Comparison of ENCODE assay signal across 9 cellular contexts in genomic region chr15:31364301-31365031, GRCh38. TPM values are rescaled to one million over a fixed set of nuclear protein-coding genes. Genes with fewer than 3 reads are reported as not detected.
A peak's percentile ranks its signal among the peaks of the same experiment; 100 is the strongest.
DNase-seq lines count a peak whose midpoint lies in the region; ATAC-seq, FAIRE-seq and TF ChIP-seq lines count a peak whose summit lies in the region.
"Had no signal": no experiment of that assay in that cellular context is flagged by ENCODE, and none has a peak within 500 bp of the region (broad histone marks: within the 10 kb centered on the region; RNA-seq: fewer than 3 reads in every experiment).

No MANE protein-coding gene starts in this region.

- no peak overlapping the region for H2AFZ ChIP-seq in HepG2 (ENCODE audit: low read length)

- intact Hi-C loops in HepG2 (cut with micrococcal nuclease; ENCODE audit: unreplicated experiment), result no loop called here
- intact Hi-C loops in left lung (cut with DNase I), result no loop called here
- intact Hi-C loops in upper lobe of right lung (cut with DNase I), result no loop called here

- 56% methylated on average over 10 of the region's 10 CpGs for WGBS in liver
- WGBS in HepG2 (ENCODE audit: low lambda C conversion rate), result 88% methylated on average over 4 of the region's 10 CpGs

- peaks cover 3% of the 10 kb centered on the region for H3K9me3 Mint-ChIP-seq in activated naive CD8-positive, alpha-beta T cell treated with anti-CD3 and anti-CD28 coated beads for 36 hours
- peaks cover 5% of the 10 kb centered on the region for H3K9me3 Mint-ChIP-seq in osteocyte (ENCODE audit: unreplicated experiment)

- BruUV-seq in HepG2 (replicated peaks; lab: Mats Ljungman, UMichigan), result no TSS peak

- POLR2A ChIA-PET in HepG2 (lab: Yijun Ruan, JAX), result no interaction called here

- H3K27ac ChIP-seq in liver (ENCODE audit: low read depth in 1 of 2, low read length in 2 of 2) (peak overlapping the region; percentile 81 to 93), HepG2 (ENCODE audit: extremely low read length, insufficient read depth, low read length) (no peak overlapping the region), left lung (peak overlapping the region; percentile 86 to 94), upper lobe of right lung (peak overlapping the region; percentile 92)

- H3K36me3 ChIP-seq in liver (ENCODE audit: control insufficient read depth in 4 of 4, insufficient read depth in 3 of 4, low read depth in 1 of 4, low read length in 3 of 4), result no peaks in the 10 kb centered on the region
- no peaks in the 10 kb centered on the region for H3K36me3 ChIP-seq in HepG2 (replicated peaks in 1 of 2; ENCODE audit: control insufficient read depth in 1 of 2, insufficient read depth in 2 of 2, low read length in 2 of 2)
- no peaks in the 10 kb centered on the region for H3K36me3 ChIP-seq in left lung
- no peaks in the 10 kb centered on the region for H3K36me3 ChIP-seq in upper lobe of right lung

- no peaks in the 10 kb centered on the region for H3K27me3 Mint-ChIP-seq in activated naive CD8-positive, alpha-beta T cell treated with anti-CD3 and anti-CD28 coated beads for 36 hours
- no peaks in the 10 kb centered on the region for H3K27me3 Mint-ChIP-seq in osteocyte (ENCODE audit: unreplicated experiment)

- peaks cover 96% of the 10 kb centered on the region for H3K4me1 Mint-ChIP-seq in activated naive CD8-positive, alpha-beta T cell treated with anti-CD3 and anti-CD28 coated beads for 36 hours
- H3K4me1 Mint-ChIP-seq in osteocyte (ENCODE audit: unreplicated experiment), result peaks cover 50% of the 10 kb centered on the region

- no peaks in the 10 kb centered on the region; the same call in none of the 2 replicates for H4K20me1 ChIP-seq in HepG2 (ENCODE audit: insufficient read depth, low read length)

- no peaks in the 10 kb centered on the region for H3K9me3 ChIP-seq in liver (ENCODE audit: control insufficient read depth in 4 of 4, low read length in 3 of 4)
- no peaks in the 10 kb centered on the region for H3K9me3 ChIP-seq in HepG2 (ENCODE audit: low read length)
- no peaks in the 10 kb centered on the region for H3K9me3 ChIP-seq in left lung
- no peaks in the 10 kb centered on the region for H3K9me3 ChIP-seq in upper lobe of right lung

- H3K4me3 Mint-ChIP-seq in activated naive CD8-positive, alpha-beta T cell treated with anti-CD3 and anti-CD28 coated beads for 36 hours, result peak overlapping the region; percentile 78
- H3K4me3 Mint-ChIP-seq in osteocyte (ENCODE audit: unreplicated experiment), result no peak overlapping the region

- H3K27me3 ChIP-seq in liver (ENCODE audit: control insufficient read depth in 4 of 4, insufficient read depth in 4 of 4, low read length in 3 of 4) (no peaks in the 10 kb centered on the region), HepG2 (ENCODE audit: control insufficient read depth in 1 of 2, insufficient read depth in 2 of 2, low read length in 2 of 2) (no peaks in the 10 kb centered on the region; a peak in 1 of 5 replicates), left lung (no peaks in the 10 kb centered on the region), upper lobe of right lung (no peaks in the 10 kb centered on the region)

- H3K27ac Mint-ChIP-seq in activated naive CD8-positive, alpha-beta T cell treated with anti-CD3 and anti-CD28 coated beads for 36 hours, result peak overlapping the region; percentile 99
- H3K27ac Mint-ChIP-seq in osteocyte (ENCODE audit: unreplicated experiment), result no peak overlapping the region

- CTCF ChIA-PET in HepG2 (lab: Yijun Ruan, JAX; ENCODE audit: low intra/inter-chr PET ratio, low total read pairs), result no interaction called here

- TF ChIP-seq CTCF in liver (IDR thresholded peaks at IDR 0.05; ENCODE audit: low read depth, low read length, missing input control), result no peak
- TF ChIP-seq CTCF in HepG2 (CRISPR knock-in tag; IDR thresholded peaks at IDR 0.05), result no peak
- TF ChIP-seq CTCF in left lung (IDR thresholded peaks at IDR 0.05), result no peak
- no peak for TF ChIP-seq CTCF in upper lobe of right lung (IDR thresholded peaks at IDR 0.05)
- no peak for TF ChIP-seq CTCF in osteocyte (IDR thresholded peaks at IDR 0.05)

- no peak overlapping the region for H3K4me3 ChIP-seq in liver (ENCODE audit: low read depth in 1 of 3, low read length in 3 of 3)
- H3K4me3 ChIP-seq in HepG2 (replicated peaks in 1 of 3; ENCODE audit: insufficient read depth in 1 of 3, low read depth in 2 of 3, low read length in 3 of 3), result no peak overlapping the region
- H3K4me3 ChIP-seq in left lung, result no peak overlapping the region
- no peak overlapping the region for H3K4me3 ChIP-seq in upper lobe of right lung

- DNase-seq in HepG2 (ENCODE audit: low spot score) (no peak), left lung (no peak), upper lobe of right lung (no peak), osteocyte (ENCODE audit: extremely low spot score, unreplicated experiment) (no peak), DMS 273 (lab: John Stamatoyannopoulos, UW; ENCODE audit: unreplicated experiment) (no peak)
- peak; percentile 60 for DNase-seq in activated naive CD8-positive, alpha-beta T cell treated with anti-CD3 and anti-CD28 coated beads for 36 hours
- DNase-seq: EL had no signal

- H3K9ac ChIP-seq in liver (ENCODE audit: low read depth in 1 of 2, low read length in 2 of 2) (no peak overlapping the region), HepG2 (ENCODE audit: insufficient read depth, low read depth, low read length) (no peak overlapping the region)

- TF ChIP-seq RAD21 in liver (IDR thresholded peaks at IDR 0.05) (peak in 1 of 2 donors; percentile 4), HepG2 (CRISPR knock-in tag; IDR thresholded peaks at IDR 0.05) (no peak)

- TF ChIP-seq EP300 in HepG2 (IDR thresholded peaks at IDR 0.05; ENCODE audit: low read depth in 2 of 2, low read length in 2 of 2), result no peak
- TF ChIP-seq EP300 in HepG2 (CRISPR knock-in tag; IDR thresholded peaks at IDR 0.05; ENCODE audit: borderline replicate concordance), result no peak

- no peak for ATAC-seq in HepG2
- no peak for ATAC-seq in left lung
- ATAC-seq in upper lobe of right lung, result no peak
- ATAC-seq in HG03135 (IDR thresholded peaks at IDR 0.05; ENCODE audit: unreplicated experiment), result no peak

- H3K36me3 Mint-ChIP-seq in activated naive CD8-positive, alpha-beta T cell treated with anti-CD3 and anti-CD28 coated beads for 36 hours, result peaks cover 28% of the 10 kb centered on the region
- H3K36me3 Mint-ChIP-seq in osteocyte (ENCODE audit: unreplicated experiment), result no peaks in the 10 kb centered on the region

- FAIRE-seq in HepG2 (lab: Jason Lieb, UNC), result no peak

- peaks cover 38 to 82% (median 63%) of the 10 kb centered on the region in 4 donors for H3K4me1 ChIP-seq in liver (ENCODE audit: control insufficient read depth in 4 of 4, insufficient read depth in 4 of 4, low read length in 3 of 4)
- H3K4me1 ChIP-seq in HepG2 (ENCODE audit: insufficient read depth, low read length), result peaks cover under 1% of the 10 kb centered on the region; the same call in 1 of the 2 replicates
- peaks cover 66 to 100% of the 10 kb centered on the region in 2 donors for H3K4me1 ChIP-seq in left lung
- peaks cover 98% of the 10 kb centered on the region for H3K4me1 ChIP-seq in upper lobe of right lung

- in situ Hi-C loops in HepG2 (cut with HindIII; ENCODE audit: extremely low pct_ligation_motif_present, low pct_unique_long_range_greater_than_20kb), result no loop called here

- H3K4me2 ChIP-seq in HepG2 (ENCODE audit: low read depth, low read length), result no peak overlapping the region

- no peak for TF ChIP-seq POLR2A in HepG2 (IDR thresholded peaks at IDR 0.05; ENCODE audit: insufficient read depth in 1 of 2, low read depth in 2 of 2, low read length in 2 of 2)

- peaks cover 6% of the 10 kb centered on the region for H3K79me2 ChIP-seq in HepG2 (ENCODE audit: insufficient read depth, low read length)

TF ChIP-seq in liver, 16 proteins besides CTCF, POLR2A, EP300 and RAD21:
- TF ChIP-seq HNF4A (conservative IDR thresholded peaks at IDR 0.05) (peak in 1 of 2 donors; percentile 22), YY1 (IDR thresholded peaks at IDR 0.05) (no peak)
- TF ChIP-seq, protein P1, sequence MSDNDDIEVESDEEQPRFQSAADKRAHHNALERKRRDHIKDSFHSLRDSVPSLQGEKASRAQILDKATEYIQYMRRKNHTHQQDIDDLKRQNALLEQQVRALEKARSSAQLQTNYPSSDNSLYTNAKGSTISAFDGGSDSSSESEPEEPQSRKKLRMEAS (IDR thresholded peaks at IDR 0.05), result peak; percentile 10

TF ChIP-seq in HepG2, 621 proteins besides CTCF, POLR2A, EP300 and RAD21 (continues in another document):
- TF ChIP-seq NFE2 (CRISPR knock-in tag; IDR thresholded peaks at IDR 0.05) (no peak), ZSCAN30 (CRISPR knock-in tag; IDR thresholded peaks at IDR 0.05) (no peak)

RNA-seq across cellular contexts. Expression of gene KLF13, which starts 37.8 kb away (rescaled TPM):
- total RNA-seq in liver (10 to 100 TPM; 64.6 to 77.1 TPM), HepG2 (2016; rRNA removed; fragmentation: Illumina TruSeq; extraction: Trizol) (25.1 and 27.8 TPM in 2 replicates), left lung (100 to 1,000 TPM; 110 to 116 TPM), upper lobe of right lung (176 TPM), osteocyte (54.5 and 57.7 TPM in 2 replicates)
- polyA plus RNA-seq in liver (10 to 100 TPM; 17.4 to 50.5 TPM), HepG2 (2011; rRNA removed) (16.8 and 18.8 TPM in 2 replicates)
- 1.4 and 2.8 TPM in 2 replicates for total RNA-seq in HepG2 (2016; cell fraction: cytosol; rRNA removed; fragmentation: Illumina TruSeq; extraction: Trizol; ENCODE audit: low read depth)
- total RNA-seq in HepG2 (2016; cell fraction: insoluble cytoplasmic fraction; rRNA removed; fragmentation: Illumina TruSeq; extraction: Trizol), result 21.2 and 24.1 TPM in 2 replicates
- total RNA-seq in HepG2 (2016; cell fraction: membrane; rRNA removed; fragmentation: Illumina TruSeq; extraction: Trizol), result 6.8 and 8.3 TPM in 2 replicates
- 13.1 and 18.9 TPM in 2 replicates for total RNA-seq in HepG2 (2016; cell fraction: nucleus; rRNA removed; fragmentation: Illumina TruSeq; extraction: Trizol)
- polyA plus RNA-seq in HepG2 (2011; cell fraction: cytosol; rRNA removed), result 9.1 and 11.1 TPM in 2 replicates
- polyA plus RNA-seq in HepG2 (2011; cell fraction: nucleus; rRNA removed), result 12.3 and 14.2 TPM in 2 replicates
- polyA plus RNA-seq in HepG2 (2012), result 22.0 and 24.4 TPM in 2 replicates
- 1.1 and 2.1 TPM in 2 replicates for polyA plus RNA-seq in HepG2 (2016; cell fraction: cytosol; fragmentation: Illumina TruSeq; extraction: Trizol; ENCODE audit: low read depth)
- polyA plus RNA-seq in HepG2 (2016; cell fraction: insoluble cytoplasmic fraction; fragmentation: Illumina TruSeq; extraction: Trizol; ENCODE audit: low read depth), result 31.2 and 34.3 TPM in 2 replicates
- polyA plus RNA-seq in HepG2 (2016; cell fraction: membrane; fragmentation: Illumina TruSeq; extraction: Trizol; ENCODE audit: low read depth), result 5.5 and 7.5 TPM in 2 replicates
- 30.0 and 34.4 TPM in 2 replicates for polyA plus RNA-seq in HepG2 (2016; cell fraction: nucleus; fragmentation: Illumina TruSeq; extraction: Trizol; ENCODE audit: insufficient read depth, low read depth)
- 23.8 and 65.8 TPM in 2 replicates for polyA minus RNA-seq in HepG2 (2011; rRNA and poly(A)+ RNA removed; ENCODE audit: low replicate concordance)
- polyA minus RNA-seq in HepG2 (2011; cell fraction: cytosol; rRNA and poly(A)+ RNA removed), result 12.2 and 13.9 TPM in 2 replicates
- polyA minus RNA-seq in HepG2 (2011; cell fraction: nucleus; rRNA and poly(A)+ RNA removed), result 6.3 and 8.8 TPM in 2 replicates
- total RNA-seq in activated naive CD8-positive, alpha-beta T cell treated with anti-CD3 and anti-CD28 coated beads for 36 hours, result 100 to 1,000 TPM; 110 to 111 TPM
